7 cellular contexts compared by ENCODE assay signal in the genomic region with DNA sequence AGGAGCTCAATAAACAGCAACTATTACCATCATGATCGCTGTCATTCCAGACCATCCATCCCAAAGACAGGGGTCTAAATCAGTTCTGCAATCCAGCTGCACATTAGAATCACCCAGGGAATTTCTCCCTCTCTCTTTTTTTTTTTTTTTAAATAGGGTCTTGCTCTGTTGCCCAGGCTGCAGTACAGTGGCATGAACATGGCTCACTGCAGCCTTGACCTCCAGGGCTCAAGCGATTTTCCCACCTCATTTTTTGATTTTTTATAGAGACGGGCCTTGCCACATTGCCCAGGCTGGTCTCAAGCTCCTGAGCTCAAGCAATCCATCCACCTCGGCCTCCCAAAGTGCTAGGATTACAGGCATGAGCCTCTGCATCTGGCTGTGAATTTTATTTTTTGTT. TPM values are rescaled to one million over a fixed set of nuclear protein-coding genes. Genes with fewer than 3 reads are reported as not detected.
A peak's percentile ranks its signal among the peaks of the same experiment; 100 is the strongest.
DNase-seq lines count a peak whose midpoint lies in the region; ATAC-seq and TF ChIP-seq lines count a peak whose summit lies in the region.
"Not testable (repeated sequence)": the region's sequence is repeated elsewhere in the genome, so short reads cannot be mapped to it uniquely, and the experiment has no call there.

No MANE protein-coding gene starts in this region.

- 89% methylated on average over 4 of the region's 4 CpGs for WGBS in esophagus muscularis mucosa
- WGBS in sigmoid colon, 2 donors, result 97 to 98% methylated on average over 4 of the region's 4 CpGs

- POLR2A ChIA-PET in HEK293 (lab: Yijun Ruan, JAX), result not testable (repeated sequence)

- not testable (repeated sequence) for ATAC-seq in thoracic aorta (ENCODE audit: insufficient number of reproducible peaks, low FRiP score, low read depth)

- CTCF ChIA-PET in HEK293 (lab: Yijun Ruan, JAX), result interaction anchor here (1.3 kb wide), 1 partner anchor 12 kb away, joined by 3 read pairs; no protein-coding TSS in a partner anchor

- not testable (repeated sequence) for H3K4me3 ChIP-seq in HEK293 (ENCODE audit: low read depth, low read length); esophagus muscularis mucosa; muscle layer of duodenum (ENCODE audit: low read depth in 1 of 2, low read length in 2 of 2); sigmoid colon; thoracic aorta

- not testable (repeated sequence) for DNase-seq in esophagus muscularis mucosa (ENCODE audit: extremely low spot score); sigmoid colon; thoracic aorta (ENCODE audit: low spot score)

- not testable (repeated sequence) for H3K27me3 ChIP-seq in esophagus muscularis mucosa; layer of hippocampus (ENCODE audit: control insufficient read depth, insufficient read depth, low read length); muscle layer of duodenum (ENCODE audit: low read depth, low read length); sigmoid colon; thoracic aorta (replicated peaks; ENCODE audit: insufficient read depth)

- not testable (repeated sequence) for H3K9me3 ChIP-seq in HEK293 (ENCODE audit: control insufficient read depth, insufficient read depth, low read depth, low read length); esophagus muscularis mucosa; muscle layer of duodenum (ENCODE audit: control insufficient read depth in 1 of 2, low read length in 2 of 2); sigmoid colon; thoracic aorta

- intact Hi-C loops in esophagus muscularis mucosa (cut with DNase I); sigmoid colon (cut with DNase I): not testable (repeated sequence)

- not testable (repeated sequence) for TF ChIP-seq CTCF in HEK293 (tag by site-specific recombination; IDR thresholded peaks at IDR 0.05); esophagus muscularis mucosa (IDR thresholded peaks at IDR 0.05); sigmoid colon (IDR thresholded peaks at IDR 0.05); thoracic aorta (IDR thresholded peaks at IDR 0.05)

- not testable (repeated sequence) for TF ChIP-seq POLR2A in esophagus muscularis mucosa (IDR thresholded peaks at IDR 0.05; ENCODE audit: low read depth); sigmoid colon (IDR thresholded peaks at IDR 0.05)

- not testable (repeated sequence) for H3K27ac ChIP-seq in HEK293 (ENCODE audit: extremely low read depth, low read depth, low read length)
- peak overlapping the region; percentile 84 for H3K27ac ChIP-seq in angular gyrus (ENCODE audit: low read depth, low read length)
- peak overlapping the region; percentile 98 to 100 (median 100) for H3K27ac ChIP-seq in esophagus muscularis mucosa (replicated peaks in 1 of 4)
- H3K27ac ChIP-seq in layer of hippocampus (ENCODE audit: low read depth, low read length), result peak overlapping the region; percentile 92
- peak overlapping the region; percentile 90 for H3K27ac ChIP-seq in muscle layer of duodenum (ENCODE audit: low read length)
- H3K27ac ChIP-seq in sigmoid colon, result peak overlapping the region; percentile 97 to 100 (median 99)
- H3K27ac ChIP-seq in thoracic aorta, result peak overlapping the region; percentile 76 to 87

- TF ChIP-seq EP300 in esophagus muscularis mucosa (IDR thresholded peaks at IDR 0.05); sigmoid colon (IDR thresholded peaks at IDR 0.05): not testable (repeated sequence)

- H3K36me3 ChIP-seq in HEK293 (ENCODE audit: control insufficient read depth in 2 of 2, insufficient read depth in 1 of 2, low read length in 2 of 2); esophagus muscularis mucosa; muscle layer of duodenum (ENCODE audit: control insufficient read depth in 1 of 2, insufficient read depth in 2 of 2, low read length in 2 of 2); sigmoid colon; thoracic aorta: not testable (repeated sequence)

- peaks cover 40% of the 10 kb centered on the region for H3K4me1 ChIP-seq in HEK293 (ENCODE audit: control insufficient read depth, insufficient read depth, low read length)
- H3K4me1 ChIP-seq in esophagus muscularis mucosa, result peaks cover 70 to 100% (median 99%) of the 10 kb centered on the region in 4 donors
- peaks cover 30 to 80% of the 10 kb centered on the region in 2 donors for H3K4me1 ChIP-seq in muscle layer of duodenum (ENCODE audit: control insufficient read depth in 1 of 2, insufficient read depth in 2 of 2, low read length in 2 of 2)
- H3K4me1 ChIP-seq in sigmoid colon, result peaks cover 0 to 99% (median 93%) of the 10 kb centered on the region in 4 donors
- peaks cover 32 to 64% of the 10 kb centered on the region in 2 donors for H3K4me1 ChIP-seq in thoracic aorta (ENCODE audit: control insufficient read depth in 1 of 2, low read depth in 2 of 2)

TF ChIP-seq in HEK293, 187 proteins besides CTCF, POLR2A, EP300 and RAD21:
- peak; percentile 91 for TF ChIP-seq ZNF121 (tag by site-specific recombination; IDR thresholded peaks at IDR 0.05)

RNA-seq across cellular contexts. Expression of gene CUEDC1, which starts 32.5 kb away (rescaled TPM):
- total RNA-seq in esophagus muscularis mucosa, result 10 to 100 TPM; 30.3 to 72.2 (median 51.2) TPM
- 10 to 100 TPM; 29.5 to 64.0 (median 33.7) TPM for total RNA-seq in sigmoid colon
- polyA plus RNA-seq in sigmoid colon, result 10 to 100 TPM in 2 of 3 donors, 1 to 10 TPM in 1; 3.0 to 20.0 (median 11.4) TPM
- 10 to 100 TPM; 32.7 to 93.1 TPM for total RNA-seq in thoracic aorta
